Comparison of ENCODE assay signal across 16 cellular contexts in the genomic region with DNA sequence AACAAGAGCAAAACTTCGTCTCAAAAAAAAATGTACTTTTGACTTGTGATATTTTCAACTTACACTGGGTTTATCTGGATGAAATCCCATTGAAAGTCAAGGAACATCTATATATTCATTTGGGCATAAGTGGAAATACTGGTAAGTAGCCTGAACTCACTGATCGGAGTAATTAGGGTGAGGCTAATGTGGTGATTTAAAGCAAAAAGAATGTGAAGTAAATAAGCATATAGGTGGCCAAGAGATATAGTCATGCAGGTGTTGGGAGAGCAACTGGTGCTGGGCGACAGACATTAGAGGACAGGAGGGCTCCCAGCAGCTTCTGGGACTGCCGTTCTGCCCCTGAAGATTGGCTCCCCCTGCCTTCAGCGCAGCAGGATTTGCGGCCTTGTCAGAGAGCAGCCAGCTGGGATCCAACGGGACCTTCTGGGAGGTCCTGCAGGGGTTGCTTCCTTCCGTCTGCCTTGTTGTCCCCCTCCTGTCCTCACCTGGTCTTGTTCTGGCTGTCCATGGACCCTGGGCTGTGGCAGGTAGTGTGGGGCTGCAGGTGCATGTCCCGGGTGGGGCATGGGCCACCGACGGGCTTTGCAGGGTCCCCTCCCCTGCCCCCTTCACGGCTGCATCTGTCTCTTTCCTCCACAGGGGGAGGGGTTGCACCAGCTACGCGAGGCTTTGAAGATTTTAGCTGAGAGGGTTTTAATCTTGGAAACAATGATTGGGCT. TPM values are rescaled to one million over a fixed set of nuclear protein-coding genes. Genes with fewer than 3 reads are reported as not detected.
"Had no signal": no experiment of that assay in that cellular context is flagged by ENCODE, and none has a peak within 500 bp of the region (broad histone marks: within the 10 kb centered on the region; RNA-seq: fewer than 3 reads in every experiment).

No MANE protein-coding gene starts in this region.

- H3K27me3 Mint-ChIP-seq: activated CD4-positive, alpha-beta T cell treated with anti-CD3 and anti-CD28 coated beads for 36 hours; brain; central memory CD8-positive, alpha-beta T cell had no signal

- H3K4me3 Mint-ChIP-seq: activated CD4-positive, alpha-beta memory T cell treated with anti-CD3 and anti-CD28 coated beads, Interleukin-2, amount 10 ng/mL, durations not matched to agents 7 days and 5 days; activated CD4-positive, alpha-beta T cell treated with anti-CD3 and anti-CD28 coated beads for 36 hours; activated naive CD8-positive, alpha-beta T cell treated with anti-CD3 and anti-CD28 coated beads, Interleukin-2, amount 10 ng/mL, durations not matched to agents 7 days and 5 days; brain; central memory CD8-positive, alpha-beta T cell; stimulated activated naive B cell treated with anti-CD40 and anti-IgM and Interleukin-4, amounts not matched to agents 10 μg/mL and 1 μg/mL and 100 μg/mL, for 72 hours had no signal

- H3K4me1 Mint-ChIP-seq: activated CD4-positive, alpha-beta T cell treated with anti-CD3 and anti-CD28 coated beads for 36 hours; brain; central memory CD8-positive, alpha-beta T cell had no signal

- H3K27ac ChIP-seq: foreskin keratinocyte, transverse colon, VCaP had no signal

- H3K4me3 ChIP-seq: transverse colon had no signal

- H3K9me3 Mint-ChIP-seq: activated CD4-positive, alpha-beta memory T cell treated with anti-CD3 and anti-CD28 coated beads, Interleukin-2, amount 10 ng/mL, durations not matched to agents 7 days and 5 days; activated naive CD8-positive, alpha-beta T cell treated with anti-CD3 and anti-CD28 coated beads, Interleukin-2, amount 10 ng/mL, durations not matched to agents 7 days and 5 days; central memory CD8-positive, alpha-beta T cell; stimulated activated naive B cell treated with anti-CD40 and anti-IgM and Interleukin-4, amounts not matched to agents 10 μg/mL and 1 μg/mL and 100 μg/mL, for 72 hours had no signal

- DNase-seq: activated CD4-positive, alpha-beta memory T cell treated with anti-CD3 and anti-CD28 coated beads, Interleukin-2, amount 10 ng/mL, durations not matched to agents 7 days and 5 days; activated CD4-positive, alpha-beta T cell treated with anti-CD3 and anti-CD28 coated beads for 36 hours; activated CD8-positive, alpha-beta memory T cell treated with anti-CD3 and anti-CD28 coated beads, Interleukin-2, amount 50 U/mL, for 4 hours; activated naive CD8-positive, alpha-beta T cell treated with anti-CD3 and anti-CD28 coated beads, Interleukin-2, amount 10 ng/mL, durations not matched to agents 7 days and 5 days; cortex of kidney; effector CD8-positive, alpha-beta T cell; kidney glomerular epithelial cell; midbrain; stimulated activated CD4-positive, alpha-beta T cell treated with anti-CD3 and anti-CD28 coated beads, Interleukin-2, amount 100 ng/mL, for 48 hours; stimulated activated naive B cell treated with anti-CD40 and anti-IgM and Interleukin-4, amounts not matched to agents 10 μg/mL and 1 μg/mL and 100 μg/mL, for 72 hours; transverse colon had no signal

- ATAC-seq: activated CD4-positive, alpha-beta T cell treated with anti-CD3 and anti-CD28 coated beads for 36 hours; foreskin keratinocyte; stimulated activated naive B cell treated with anti-CD40 and anti-IgM and Interleukin-4, amounts not matched to agents 10 μg/mL and 1 μg/mL and 100 μg/mL, for 72 hours had no signal

- H3K36me3 ChIP-seq: transverse colon had no signal

- H3K27ac Mint-ChIP-seq: activated CD4-positive, alpha-beta memory T cell treated with anti-CD3 and anti-CD28 coated beads, Interleukin-2, amount 10 ng/mL, durations not matched to agents 7 days and 5 days; activated CD4-positive, alpha-beta T cell treated with anti-CD3 and anti-CD28 coated beads for 36 hours; activated naive CD8-positive, alpha-beta T cell treated with anti-CD3 and anti-CD28 coated beads, Interleukin-2, amount 10 ng/mL, durations not matched to agents 7 days and 5 days; brain; stimulated activated naive B cell treated with anti-CD40 and anti-IgM and Interleukin-4, amounts not matched to agents 10 μg/mL and 1 μg/mL and 100 μg/mL, for 72 hours had no signal

- H3K4me1 ChIP-seq: foreskin keratinocyte, transverse colon had no signal

- H3K27me3 ChIP-seq: foreskin keratinocyte, transverse colon had no signal

- H3K36me3 Mint-ChIP-seq: activated naive CD8-positive, alpha-beta T cell treated with anti-CD3 and anti-CD28 coated beads, Interleukin-2, amount 10 ng/mL, durations not matched to agents 7 days and 5 days; stimulated activated naive B cell treated with anti-CD40 and anti-IgM and Interleukin-4, amounts not matched to agents 10 μg/mL and 1 μg/mL and 100 μg/mL, for 72 hours had no signal

- H3K9me3 ChIP-seq: transverse colon had no signal

RNA-seq across cellular contexts. Expression of a gene that starts 48.0 kb away (rescaled TPM):
- total RNA-seq: activated CD4-positive, alpha-beta T cell treated with anti-CD3 and anti-CD28 coated beads for 36 hours; activated naive CD8-positive, alpha-beta T cell treated with anti-CD3 and anti-CD28 coated beads, Interleukin-2, amount 10 ng/mL, durations not matched to agents 7 days and 5 days; foreskin keratinocyte; T-helper 1 cell treated with Interleukin-12 subunit alpha and Interleukin-12 subunit beta and Interleukin-4 antibody, amounts not matched to agents 30 ng/mL and 1 ng/mL, for 36 hours had no signal
- polyA plus RNA-seq: foreskin keratinocyte had no signal
